19 cellular contexts compared by ENCODE assay signal in the genomic region with DNA sequence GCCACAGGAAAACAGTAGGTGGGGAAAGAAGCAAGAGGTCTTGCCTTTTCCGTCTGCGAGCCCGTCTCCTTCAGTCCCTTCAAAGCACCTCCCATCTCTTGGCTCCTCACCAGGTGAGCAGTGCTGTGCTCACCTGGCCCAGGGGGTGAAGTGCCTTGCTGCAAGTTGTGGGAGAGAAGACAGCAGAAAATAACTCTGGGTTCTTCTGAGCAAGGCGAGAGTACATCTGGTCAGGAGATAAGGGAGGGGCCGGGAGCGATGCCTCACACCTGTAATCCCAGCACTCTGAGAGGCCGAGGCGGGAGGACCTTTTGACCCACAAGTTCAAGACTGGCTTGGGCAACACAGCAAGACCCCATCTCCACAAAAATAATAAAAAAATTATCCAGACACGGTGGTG. TPM values are rescaled to one million over a fixed set of nuclear protein-coding genes. Genes with fewer than 3 reads are reported as not detected.
DNase-seq lines count a peak whose midpoint lies in the region; ATAC-seq, FAIRE-seq and TF ChIP-seq lines count a peak whose summit lies in the region.
"Had no signal": no experiment of that assay in that cellular context is flagged by ENCODE, and none has a peak within 500 bp of the region (broad histone marks: within the 10 kb centered on the region; RNA-seq: fewer than 3 reads in every experiment).

No MANE protein-coding gene starts in this region.

- no peak overlapping the region for H3K27ac Mint-ChIP-seq in MCF 10A (ENCODE audit: low read depth, unreplicated experiment)
- H3K27ac Mint-ChIP-seq in activated naive CD8-positive, alpha-beta T cell treated with anti-CD3 and anti-CD28 coated beads for 36 hours = no peak overlapping the region
- H3K27ac Mint-ChIP-seq in T-helper 17 cell = no peak overlapping the region
- H3K27ac Mint-ChIP-seq: CD8-positive, alpha-beta memory T cell; HFFc6 had no signal

- no peaks in the 10 kb centered on the region for H3K27me3 ChIP-seq in breast epithelium
- no peaks in the 10 kb centered on the region for H3K27me3 ChIP-seq in keratinocyte (ENCODE audit: control insufficient read depth, extremely low read depth, insufficient read depth, low read length)
- H3K27me3 ChIP-seq: BLaER1 had no signal

- no TSS peak for BruUV-seq in MCF 10A (replicated peaks; lab: Mats Ljungman, UMichigan)

- POLR2A ChIA-PET in MCF 10A (lab: Yijun Ruan, JAX) = no interaction called here

- H3K4me1 ChIP-seq in breast epithelium (no peaks in the 10 kb centered on the region), keratinocyte (ENCODE audit: control insufficient read depth, extremely low read depth, insufficient read depth, low read length) (peaks cover 6% of the 10 kb centered on the region)

- TF ChIP-seq CTCF in MCF 10A (IDR thresholded peaks at IDR 0.05; ENCODE audit: unreplicated experiment) (no peak), breast epithelium (IDR thresholded peaks at IDR 0.05) (no peak), epithelial cell of esophagus (IDR thresholded peaks at IDR 0.05; ENCODE audit: insufficient read depth, low read depth, low read length, missing control alignments) (no peak), keratinocyte (optimal IDR thresholded peaks at IDR 0.05 in 1 of 3, IDR thresholded peaks at IDR 0.05 in 1 of 3, conservative IDR thresholded peaks at IDR 0.05 in 1 of 3; ENCODE audit: extremely low read depth in 1 of 3, insufficient read depth in 2 of 3, low read length in 3 of 3) (no peak)

- no peak overlapping the region for H3K9ac ChIP-seq in keratinocyte (ENCODE audit: control insufficient read depth, extremely low read depth, insufficient read depth, low read length)
- H3K9ac ChIP-seq: BLaER1 had no signal

- no peak overlapping the region for H3K4me3 Mint-ChIP-seq in MCF 10A (ENCODE audit: unreplicated experiment)
- H3K4me3 Mint-ChIP-seq in activated naive CD8-positive, alpha-beta T cell treated with anti-CD3 and anti-CD28 coated beads for 36 hours = no peak overlapping the region
- H3K4me3 Mint-ChIP-seq in T-helper 17 cell = no peak overlapping the region
- H3K4me3 Mint-ChIP-seq: CD8-positive, alpha-beta memory T cell; HFFc6 had no signal

- H3K9me1 ChIP-seq in keratinocyte (ENCODE audit: control insufficient read depth, extremely low read depth, insufficient read depth, low read length) = no peaks in the 10 kb centered on the region

- H3K79me2 ChIP-seq in keratinocyte (ENCODE audit: control insufficient read depth, insufficient read depth, low read length) = no peaks in the 10 kb centered on the region

- peak; percentile 62 for FAIRE-seq in keratinocyte (lab: Jason Lieb, UNC)
- FAIRE-seq: GM19239 had no signal

- ATAC-seq in T-helper 17 cell = no peak

- H3K27me3 Mint-ChIP-seq in MCF 10A (ENCODE audit: insufficient read depth, unreplicated experiment) (peaks cover 8% of the 10 kb centered on the region), T-helper 17 cell (peaks cover 18% of the 10 kb centered on the region)
- peaks cover 4% of the 10 kb centered on the region for H3K27me3 Mint-ChIP-seq in activated naive CD8-positive, alpha-beta T cell treated with anti-CD3 and anti-CD28 coated beads for 36 hours

- no peaks in the 10 kb centered on the region for H3K9me3 Mint-ChIP-seq in MCF 10A (ENCODE audit: unreplicated experiment)
- H3K9me3 Mint-ChIP-seq in activated naive CD8-positive, alpha-beta T cell treated with anti-CD3 and anti-CD28 coated beads for 36 hours = no peaks in the 10 kb centered on the region
- H3K9me3 Mint-ChIP-seq: HFFc6 had no signal

- peak; percentile 28 for DNase-seq in MCF 10A (ENCODE audit: unreplicated experiment)
- no peak for DNase-seq in breast epithelium (ENCODE audit: low spot score in 2 of 2)
- peak; percentile 47 for DNase-seq in epithelial cell of esophagus (ENCODE audit: low read depth)
- DNase-seq in keratinocyte (ENCODE audit: low read depth, low spot score) = no peak
- no peak for DNase-seq in cardiac septum (ENCODE audit: low spot score)
- DNase-seq in activated naive CD8-positive, alpha-beta T cell treated with anti-CD3 and anti-CD28 coated beads for 36 hours = no peak
- no peak for DNase-seq in T-helper 17 cell
- DNase-seq: 8988T; AML-193; Caco-2; CD8-positive, alpha-beta memory T cell; DND-41; GDM1; HCEC 1CT; HFFc6 had no signal

- H3K27ac ChIP-seq in breast epithelium = no peak overlapping the region
- H3K27ac ChIP-seq in keratinocyte (ENCODE audit: control insufficient read depth, insufficient read depth, low read length) = no peak overlapping the region
- H3K27ac ChIP-seq: BLaER1, HL-60 had no signal

- H3K4me2 ChIP-seq in keratinocyte (ENCODE audit: control insufficient read depth, extremely low read depth, insufficient read depth, low read depth, low read length) = no peak overlapping the region
- H3K4me2 ChIP-seq: BLaER1 had no signal

- no peaks in the 10 kb centered on the region for H4K20me1 ChIP-seq in keratinocyte (ENCODE audit: control insufficient read depth, extremely low read depth, insufficient read depth, low read length)
- H4K20me1 ChIP-seq: BLaER1 had no signal

- H3K4me3 ChIP-seq in breast epithelium (no peak overlapping the region), epithelial cell of esophagus (ENCODE audit: low read length) (no peak overlapping the region), keratinocyte (ENCODE audit: control insufficient read depth in 2 of 3, extremely low read depth in 1 of 3, insufficient read depth in 2 of 3, low read depth in 1 of 3, low read length in 3 of 3) (no peak overlapping the region)
- H3K4me3 ChIP-seq: BLaER1 had no signal

- H3K4me1 Mint-ChIP-seq in MCF 10A (ENCODE audit: insufficient read depth, unreplicated experiment) (no peaks in the 10 kb centered on the region), T-helper 17 cell (peaks cover 9% of the 10 kb centered on the region)
- no peaks in the 10 kb centered on the region for H3K4me1 Mint-ChIP-seq in activated naive CD8-positive, alpha-beta T cell treated with anti-CD3 and anti-CD28 coated beads for 36 hours

- dilution Hi-C loops in keratinocyte (cut with MboI; ENCODE audit: extremely low pct_ligation_motif_present, low sequenced_read_pairs) = no loop called here

- intact Hi-C loops in MCF 10A (cut with micrococcal nuclease) (no loop called here), breast epithelium (cut with DNase I; ENCODE audit: low total_unique reads) (no loop called here), cardiac septum (cut with DNase I) (no loop called here)

- CTCF ChIA-PET in MCF 10A (lab: Yijun Ruan, JAX) = interaction anchor here (0.7 to 1.4 kb wide), 4 partner anchors 23 to 262 kb away, joined by 4 to 5 read pairs (median 4); no protein-coding TSS in a partner anchor

- H3K9me3 ChIP-seq in breast epithelium (no peaks in the 10 kb centered on the region), keratinocyte (ENCODE audit: control insufficient read depth, low read depth, low read length) (no peaks in the 10 kb centered on the region), T-helper 17 cell (ENCODE audit: control insufficient read depth, low read length, poor library complexity, severe bottlenecking) (no peaks in the 10 kb centered on the region)
- H3K9me3 ChIP-seq: BLaER1, Caco-2 had no signal

- H2AFZ ChIP-seq in keratinocyte (ENCODE audit: control insufficient read depth, low read length) = peak overlapping the region; percentile 60

- H3K36me3 ChIP-seq in breast epithelium (no peaks in the 10 kb centered on the region), keratinocyte (ENCODE audit: control insufficient read depth in 2 of 2, extremely low read depth in 1 of 2, insufficient read depth in 2 of 2, low read length in 2 of 2) (no peaks in the 10 kb centered on the region)
- H3K36me3 ChIP-seq: BLaER1 had no signal

- no peak for TF ChIP-seq POLR2A in breast epithelium (IDR thresholded peaks at IDR 0.05)

- H3K36me3 Mint-ChIP-seq in MCF 10A (ENCODE audit: insufficient read depth, unreplicated experiment) (no peaks in the 10 kb centered on the region), T-helper 17 cell (ENCODE audit: low read depth) (no peaks in the 10 kb centered on the region)
- no peaks in the 10 kb centered on the region for H3K36me3 Mint-ChIP-seq in activated naive CD8-positive, alpha-beta T cell treated with anti-CD3 and anti-CD28 coated beads for 36 hours
- H3K36me3 Mint-ChIP-seq: CD8-positive, alpha-beta memory T cell had no signal

RNA-seq across cellular contexts. Expression of a gene that starts 35.6 kb away (rescaled TPM):
- total RNA-seq in MCF 10A (2022) (not detected in 2 replicates), breast epithelium (not detected), cardiac septum (not detected), T-helper 17 cell (not detected)
- polyA plus RNA-seq in keratinocyte = 0.08 TPM in 3 replicates
- polyA plus RNA-seq in keratinocyte (2011; ENCODE audit: low read depth) = 6.3 TPM
- 0.13 TPM in 1 of 2 replicates, not detected in the other for polyA plus RNA-seq in keratinocyte (2011; cell fraction: cytosol; rRNA removed)
- polyA plus RNA-seq in keratinocyte (2011; cell fraction: nucleus; rRNA removed) = 0.08 TPM in 2 replicates
- polyA plus RNA-seq in keratinocyte (2012; ENCODE audit: low replicate concordance) = 5.6 TPM in 1 of 2 replicates, not detected in the other
- 0.07 TPM in 1 of 3 replicates, not detected in the others for polyA minus RNA-seq in keratinocyte
- not detected for polyA minus RNA-seq in keratinocyte (2011; cell fraction: cytosol; rRNA and poly(A)+ RNA removed)
- not detected in 2 replicates for polyA minus RNA-seq in keratinocyte (2011; cell fraction: nucleus; rRNA and poly(A)+ RNA removed)
- total RNA-seq in activated naive CD8-positive, alpha-beta T cell treated with anti-CD3 and anti-CD28 coated beads for 36 hours = not detected
- total RNA-seq: CD8-positive, alpha-beta memory T cell; H4 had no signal
- polyA plus RNA-seq: CD8-positive, alpha-beta memory T cell had no signal

Comparison
In these comparisons a context has a peak if more than half of its experiments do, and no peak if none do; other contexts are left out.
1. DNase-seq: peak in MCF 10A (single experiment) and epithelial cell of esophagus (single experiment); none in breast epithelium (0 of 2), keratinocyte (single experiment), cardiac septum (single experiment), activated naive CD8-positive, alpha-beta T cell treated with anti-CD3 and anti-CD28 coated beads for 36 hours (single experiment) and T-helper 17 cell (0 of 3).